9 cellular contexts compared by ENCODE assay signal in the genomic region with DNA sequence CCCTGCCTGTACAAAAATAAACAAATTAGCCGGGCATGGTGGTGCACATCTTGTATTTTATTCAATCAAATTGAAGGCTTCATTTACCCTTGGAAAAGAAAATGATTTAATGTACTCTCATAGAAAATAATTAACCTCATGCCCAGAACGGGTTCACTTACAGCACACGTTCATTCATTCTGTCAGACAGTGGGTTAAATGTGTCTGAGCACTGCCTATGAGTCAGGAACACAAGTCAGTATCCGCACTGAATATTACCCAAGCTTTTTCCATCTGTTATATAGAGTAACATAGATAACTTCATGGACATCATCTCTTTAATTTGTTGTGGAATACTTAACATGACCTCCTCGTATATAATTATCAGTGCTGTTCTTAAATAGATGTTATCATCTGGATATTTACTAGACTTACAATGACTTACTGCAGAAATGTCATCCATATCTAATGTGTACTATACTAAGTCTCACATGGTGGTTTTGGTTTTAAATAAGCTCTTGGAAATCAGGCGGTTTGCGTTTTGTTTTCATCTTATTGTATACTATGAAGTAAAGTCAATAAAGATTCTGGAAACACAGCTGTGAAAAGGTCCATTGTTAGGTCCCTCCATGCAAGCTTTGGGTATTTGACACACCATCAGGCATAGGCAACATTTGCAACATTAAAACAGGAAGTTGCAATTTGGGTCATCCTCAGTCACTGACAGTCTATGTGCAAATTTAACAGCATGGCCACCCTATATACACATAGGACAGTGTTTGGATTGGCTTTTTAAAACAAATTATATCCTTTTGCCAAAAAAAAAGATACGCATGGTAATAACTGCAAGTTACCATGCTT. TPM values are rescaled to one million over a fixed set of nuclear protein-coding genes. Genes with fewer than 3 reads are reported as not detected.
DNase-seq lines count a peak whose midpoint lies in the region; ATAC-seq and TF ChIP-seq lines count a peak whose summit lies in the region.
"Not testable (repeated sequence)": the region's sequence is repeated elsewhere in the genome, so short reads cannot be mapped to it uniquely, and the experiment has no call there.
"Had no signal": no experiment of that assay in that cellular context is flagged by ENCODE, and none has a peak within 500 bp of the region (broad histone marks: within the 10 kb centered on the region; RNA-seq: fewer than 3 reads in every experiment).

No MANE protein-coding gene starts in this region.

- DNase-seq in Daoy (ENCODE audit: low read depth) = peak; percentile 13
- peak; percentile 62 for DNase-seq in MV-4-11 (lab: John Stamatoyannopoulos, UW)
- peak; percentile 84 for DNase-seq in NCI-H69 (lab: John Stamatoyannopoulos, UW)
- DNase-seq in SIG-M5 treated with dmso at 0.1 percent for 504 hours (lab: John Stamatoyannopoulos, UW; ENCODE audit: unreplicated experiment) = peak; percentile 41
- peak; percentile 46 for DNase-seq in amniotic epithelial cell (ENCODE audit: low read depth)
- DNase-seq in foreskin keratinocyte = peak in 1 of 2 donors; percentile 34
- DNase-seq in mesothelial cell of epicardium (ENCODE audit: low spot score in 2 of 2, unreplicated experiment in 2 of 2) = not testable (repeated sequence)

- H3K4me3 Mint-ChIP-seq in mesothelial cell of epicardium = peak overlapping the region; percentile 34

- TF ChIP-seq CTCF in foreskin keratinocyte (conservative IDR thresholded peaks at IDR 0.05); mesothelial cell of epicardium (IDR thresholded peaks at IDR 0.05; ENCODE audit: unreplicated experiment): not testable (repeated sequence)

- peaks cover 17% of the 10 kb centered on the region for H3K4me1 Mint-ChIP-seq in mesothelial cell of epicardium

- H3K27ac Mint-ChIP-seq in mesothelial cell of epicardium = not testable (repeated sequence)

- not testable (repeated sequence) for H3K27ac ChIP-seq in foreskin keratinocyte

- H3K36me3 Mint-ChIP-seq in mesothelial cell of epicardium = not testable (repeated sequence)

- not testable (repeated sequence) for H3K9me3 Mint-ChIP-seq in mesothelial cell of epicardium

- H3K4me1 ChIP-seq in foreskin keratinocyte = not testable (repeated sequence)

- peak; percentile 33 for ATAC-seq in foreskin keratinocyte

- H3K27me3 Mint-ChIP-seq in mesothelial cell of epicardium (ENCODE audit: low read depth) = not testable (repeated sequence)

- not testable (repeated sequence) for H3K27me3 ChIP-seq in foreskin keratinocyte

RNA-seq across cellular contexts. Expression of a gene that starts 44.6 kb away (rescaled TPM):
- not detected in 2 replicates for total RNA-seq in Daoy (2014; rRNA removed; shearing (Covaris generic))
- not detected in 2 replicates for total RNA-seq in foreskin keratinocyte
- polyA plus RNA-seq in foreskin keratinocyte = not detected in 2 replicates
- total RNA-seq in mesothelial cell of epicardium = not detected in 3 replicates
- total RNA-seq: Calu3, T-cell had no signal
